In the genomic region with DNA sequence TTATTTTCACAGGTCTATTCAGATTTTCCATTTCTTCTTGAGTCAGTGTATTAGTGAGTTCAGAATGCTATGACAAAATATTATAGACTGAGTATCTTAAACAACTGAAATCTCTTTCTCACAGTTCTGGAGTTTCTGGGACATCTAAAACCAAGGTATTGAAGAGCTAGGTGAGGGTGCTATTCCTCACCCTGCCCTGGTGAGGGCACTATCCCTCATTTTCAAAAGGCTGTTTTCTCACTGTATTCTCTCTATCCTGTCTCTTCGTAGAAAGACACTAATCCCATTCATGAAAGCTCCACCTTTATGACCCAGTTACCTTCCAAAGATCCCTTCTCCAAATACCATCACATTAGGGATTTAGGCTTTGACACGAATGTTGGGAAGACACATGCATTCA, we compare ENCODE assay signal across 14 cellular contexts.
DNase-seq lines count a peak whose midpoint lies in the region; ATAC-seq, FAIRE-seq and TF ChIP-seq lines count a peak whose summit lies in the region.
"Had no signal": no experiment of that assay in that cellular context is flagged by ENCODE, and none has a peak within 500 bp of the region (broad histone marks: within the 10 kb centered on the region; RNA-seq: fewer than 3 reads in every experiment).

No MANE protein-coding gene starts in this region.

- H3K9me3 ChIP-seq in GM12878 (replicated peaks; ENCODE audit: control insufficient read depth, insufficient read depth, low read length): no peaks in the 10 kb centered on the region
- H3K9me3 ChIP-seq: adrenal gland, heart right ventricle had no signal

- RAD21 ChIA-PET in GM12878 (lab: Charles Lee; ENCODE audit: unreplicated experiment): no interaction called here

- no peaks in the 10 kb centered on the region for H4K20me1 ChIP-seq in GM12878 (ENCODE audit: control insufficient read depth, insufficient read depth)

- no peak overlapping the region for H3K27ac ChIP-seq in GM12878 (ENCODE audit: control insufficient read depth, insufficient read depth)
- H3K27ac ChIP-seq: adrenal gland, heart right ventricle had no signal

- peaks cover 12% of the 10 kb centered on the region for H3K9me3 Mint-ChIP-seq in activated CD4-positive, alpha-beta memory T cell treated with anti-CD3 and anti-CD28 coated beads, Interleukin-2, amount 10 ng/mL, durations not matched to agents 7 days and 5 days

- H3K4me3 ChIP-seq in GM12878 (no peak overlapping the region), retinal pigment epithelial cell (ENCODE audit: low read length) (no peak overlapping the region)
- H3K4me3 ChIP-seq: adrenal gland, heart right ventricle had no signal

- no peak overlapping the region for H3K9ac ChIP-seq in GM12878 (ENCODE audit: control insufficient read depth, insufficient read depth, low read length)

- no peaks in the 10 kb centered on the region for H3K4me1 Mint-ChIP-seq in activated CD4-positive, alpha-beta memory T cell treated with anti-CD3 and anti-CD28 coated beads, Interleukin-2, amount 10 ng/mL, durations not matched to agents 7 days and 5 days
- H3K4me1 Mint-ChIP-seq: memory B cell had no signal

- DNase-seq in NCI-H82 (lab: John Stamatoyannopoulos, UW) (peak; percentile 15), NCI-H82 treated with DMSO at 0.1 percent for 48 hours (lab: John Stamatoyannopoulos, UW; ENCODE audit: unreplicated experiment) (no peak), HT-29 (ENCODE audit: low spot score) (peak; percentile 34), GM12878 (ENCODE audit: low read depth, low spot score) (no peak), retinal pigment epithelial cell (ENCODE audit: low read depth) (no peak), anterior cingulate cortex (lab: John Stamatoyannopoulos, UW) (no peak)
- no peak for DNase-seq in activated CD4-positive, alpha-beta memory T cell treated with anti-CD3 and anti-CD28 coated beads, Interleukin-2, amount 10 ng/mL, durations not matched to agents 7 days and 5 days
- DNase-seq: adrenal gland, heart right ventricle, NCI-H2029 had no signal

- TF ChIP-seq RAD21 in GM12878 (IDR thresholded peaks at IDR 0.05; ENCODE audit: insufficient read depth, low read depth, low read length): no peak

- H2AFZ ChIP-seq in GM12878 (ENCODE audit: control insufficient read depth, low read depth, low read length): no peak overlapping the region

- intact Hi-C loops in GM12878 (cut with micrococcal nuclease; ENCODE audit: unreplicated experiment): no loop called here

- no peak overlapping the region for H3K27ac Mint-ChIP-seq in activated CD4-positive, alpha-beta memory T cell treated with anti-CD3 and anti-CD28 coated beads, Interleukin-2, amount 10 ng/mL, durations not matched to agents 7 days and 5 days
- H3K27ac Mint-ChIP-seq: memory B cell had no signal

- ATAC-seq in GM12878 (no peak), HG02623 (IDR thresholded peaks at IDR 0.05; ENCODE audit: unreplicated experiment) (no peak)
- ATAC-seq: heart right ventricle had no signal

- POLR2A ChIA-PET in GM12878 (lab: Charles Lee): no interaction called here
- POLR2A ChIA-PET in activated CD4-positive, alpha-beta memory T cell treated with anti-CD3 and anti-CD28 coated beads, Interleukin-2, amount 10 ng/mL, durations not matched to agents 7 days and 5 days (lab: Charles Lee): no interaction called here

- no peaks in the 10 kb centered on the region for H3K4me1 ChIP-seq in GM12878 (ENCODE audit: control insufficient read depth, insufficient read depth, low read length)
- H3K4me1 ChIP-seq: adrenal gland, heart right ventricle had no signal

- BruUV-seq in GM12878 (replicated peaks; lab: Mats Ljungman, UMichigan): no TSS peak

- H3K4me3 Mint-ChIP-seq in activated CD4-positive, alpha-beta memory T cell treated with anti-CD3 and anti-CD28 coated beads, Interleukin-2, amount 10 ng/mL, durations not matched to agents 7 days and 5 days: no peak overlapping the region
- H3K4me3 Mint-ChIP-seq: memory B cell had no signal

- no peaks in the 10 kb centered on the region for H3K79me2 ChIP-seq in GM12878 (ENCODE audit: control insufficient read depth, insufficient read depth, low read length)

- CTCF ChIA-PET in GM12878 (lab: Yijun Ruan, JAX): interaction anchor here (0.6 kb wide), 1 partner anchor 29 kb away, joined by 3 read pairs; no protein-coding TSS in a partner anchor
- CTCF ChIA-PET in activated CD4-positive, alpha-beta memory T cell treated with anti-CD3 and anti-CD28 coated beads, Interleukin-2, amount 10 ng/mL, durations not matched to agents 7 days and 5 days (lab: Charles Lee): no interaction called here

- TF ChIP-seq EP300 in GM12878 (IDR thresholded peaks at IDR 0.05; ENCODE audit: borderline replicate concordance in 1 of 2, control insufficient read depth in 1 of 2, low read depth in 2 of 2, low read length in 2 of 2): no peak

- peak in 2 of 3 experiments; percentile 12 to 29; a peak in 2 of 6 replicates for TF ChIP-seq CTCF in GM12878 (IDR thresholded peaks at IDR 0.05 in 2 of 3, conservative IDR thresholded peaks at IDR 0.05 in 1 of 3; ENCODE audit: control insufficient read depth in 2 of 3, extremely low read depth in 1 of 3, insufficient read depth in 1 of 3, low read depth in 3 of 3, low read length in 3 of 3)
- peak; percentile 40 for TF ChIP-seq CTCF in retinal pigment epithelial cell (conservative IDR thresholded peaks at IDR 0.05; ENCODE audit: low read depth, low read length)

- no peak for TF ChIP-seq POLR2A in GM12878 (IDR thresholded peaks at IDR 0.05; ENCODE audit: low read depth, low read length)

- H3K27me3 Mint-ChIP-seq in activated CD4-positive, alpha-beta memory T cell treated with anti-CD3 and anti-CD28 coated beads, Interleukin-2, amount 10 ng/mL, durations not matched to agents 7 days and 5 days: no peaks in the 10 kb centered on the region
- H3K27me3 Mint-ChIP-seq: memory B cell had no signal

- FAIRE-seq in GM12878 (lab: Jason Lieb, UNC): no peak
- FAIRE-seq: GM18507, RCC 7860 had no signal

- no peaks in the 10 kb centered on the region for H3K27me3 ChIP-seq in GM12878 (replicated peaks in 1 of 2; ENCODE audit: control insufficient read depth in 2 of 2, insufficient read depth in 2 of 2, low read length in 1 of 2)
- H3K27me3 ChIP-seq: adrenal gland, heart right ventricle had no signal

- in situ Hi-C loops in GM12878 (cut with MboI): no loop called here

- no peaks in the 10 kb centered on the region for H3K36me3 Mint-ChIP-seq in activated CD4-positive, alpha-beta memory T cell treated with anti-CD3 and anti-CD28 coated beads, Interleukin-2, amount 10 ng/mL, durations not matched to agents 7 days and 5 days (ENCODE audit: low read depth)
- H3K36me3 Mint-ChIP-seq: memory B cell had no signal

- 0% methylated on average over 2 of the region's 2 CpGs for WGBS in GM12878 (ENCODE audit: insufficient coverage, insufficient replicate concordance, low lambda C conversion rate, missing lambda C conversion rate)

- no peaks in the 10 kb centered on the region for H3K36me3 ChIP-seq in GM12878 (ENCODE audit: control insufficient read depth in 2 of 2, insufficient read depth in 2 of 2, low read length in 1 of 2)
- H3K36me3 ChIP-seq: adrenal gland, heart right ventricle had no signal

- SMC1A ChIA-PET in GM12878 (lab: Charles Lee; ENCODE audit: uncharacterized antibody, unreplicated experiment): interaction anchor here (1.1 to 1.3 kb wide), 2 partner anchors 8 to 17 kb away, joined by 3 to 4 read pairs; no protein-coding TSS in a partner anchor

- H3K4me2 ChIP-seq in GM12878 (ENCODE audit: control insufficient read depth, insufficient read depth): no peak overlapping the region

TF ChIP-seq in GM12878, 131 proteins besides CTCF, POLR2A, EP300 and RAD21:
- TF ChIP-seq TAF1 (IDR thresholded peaks at IDR 0.05; ENCODE audit: borderline replicate concordance, low read depth, low read length): no peak
- TF ChIP-seq YY1 (IDR thresholded peaks at IDR 0.05; ENCODE audit: low read depth, low read length): no peak
- TF ChIP-seq, protein P1, sequence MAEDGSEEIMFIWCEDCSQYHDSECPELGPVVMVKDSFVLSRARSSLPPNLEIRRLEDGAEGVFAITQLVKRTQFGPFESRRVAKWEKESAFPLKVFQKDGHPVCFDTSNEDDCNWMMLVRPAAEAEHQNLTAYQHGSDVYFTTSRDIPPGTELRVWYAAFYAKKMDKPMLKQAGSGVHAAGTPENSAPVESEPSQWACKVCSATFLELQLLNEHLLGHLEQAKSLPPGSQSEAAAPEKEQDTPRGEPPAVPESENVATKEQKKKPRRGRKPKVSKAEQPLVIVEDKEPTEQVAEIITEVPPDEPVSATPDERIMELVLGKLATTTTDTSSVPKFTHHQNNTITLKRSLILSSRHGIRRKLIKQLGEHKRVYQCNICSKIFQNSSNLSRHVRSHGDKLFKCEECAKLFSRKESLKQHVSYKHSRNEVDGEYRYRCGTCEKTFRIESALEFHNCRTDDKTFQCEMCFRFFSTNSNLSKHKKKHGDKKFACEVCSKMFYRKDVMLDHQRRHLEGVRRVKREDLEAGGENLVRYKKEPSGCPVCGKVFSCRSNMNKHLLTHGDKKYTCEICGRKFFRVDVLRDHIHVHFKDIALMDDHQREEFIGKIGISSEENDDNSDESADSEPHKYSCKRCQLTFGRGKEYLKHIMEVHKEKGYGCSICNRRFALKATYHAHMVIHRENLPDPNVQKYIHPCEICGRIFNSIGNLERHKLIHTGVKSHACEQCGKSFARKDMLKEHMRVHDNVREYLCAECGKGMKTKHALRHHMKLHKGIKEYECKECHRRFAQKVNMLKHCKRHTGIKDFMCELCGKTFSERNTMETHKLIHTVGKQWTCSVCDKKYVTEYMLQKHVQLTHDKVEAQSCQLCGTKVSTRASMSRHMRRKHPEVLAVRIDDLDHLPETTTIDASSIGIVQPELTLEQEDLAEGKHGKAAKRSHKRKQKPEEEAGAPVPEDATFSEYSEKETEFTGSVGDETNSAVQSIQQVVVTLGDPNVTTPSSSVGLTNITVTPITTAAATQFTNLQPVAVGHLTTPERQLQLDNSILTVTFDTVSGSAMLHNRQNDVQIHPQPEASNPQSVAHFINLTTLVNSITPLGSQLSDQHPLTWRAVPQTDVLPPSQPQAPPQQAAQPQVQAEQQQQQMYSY (CRISPR knock-in tag; IDR thresholded peaks at IDR 0.05): no peak
- TF ChIP-seq, protein P2, sequence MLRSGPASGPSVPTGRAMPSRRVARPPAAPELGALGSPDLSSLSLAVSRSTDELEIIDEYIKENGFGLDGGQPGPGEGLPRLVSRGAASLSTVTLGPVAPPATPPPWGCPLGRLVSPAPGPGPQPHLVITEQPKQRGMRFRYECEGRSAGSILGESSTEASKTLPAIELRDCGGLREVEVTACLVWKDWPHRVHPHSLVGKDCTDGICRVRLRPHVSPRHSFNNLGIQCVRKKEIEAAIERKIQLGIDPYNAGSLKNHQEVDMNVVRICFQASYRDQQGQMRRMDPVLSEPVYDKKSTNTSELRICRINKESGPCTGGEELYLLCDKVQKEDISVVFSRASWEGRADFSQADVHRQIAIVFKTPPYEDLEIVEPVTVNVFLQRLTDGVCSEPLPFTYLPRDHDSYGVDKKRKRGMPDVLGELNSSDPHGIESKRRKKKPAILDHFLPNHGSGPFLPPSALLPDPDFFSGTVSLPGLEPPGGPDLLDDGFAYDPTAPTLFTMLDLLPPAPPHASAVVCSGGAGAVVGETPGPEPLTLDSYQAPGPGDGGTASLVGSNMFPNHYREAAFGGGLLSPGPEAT (IDR thresholded peaks at IDR 0.05; ENCODE audit: low read depth): no peak
- no peak for TF ChIP-seq JUNB (IDR thresholded peaks at IDR 0.05)
- no peak for TF ChIP-seq SMARCA5 (IDR thresholded peaks at IDR 0.05)
TF ChIP-seq in GM12878: peak in this region for 0.

Comparison
In these comparisons a context has a peak if more than half of its experiments do, and no peak if none do; other contexts are left out.
1. DNase-seq: peak in NCI-H82 (single experiment) and HT-29 (single experiment); none in NCI-H82 treated with DMSO at 0.1 percent for 48 hours (single experiment), GM12878 (single experiment), retinal pigment epithelial cell (single experiment), activated CD4-positive, alpha-beta memory T cell treated with anti-CD3 and anti-CD28 coated beads, Interleukin-2, amount 10 ng/mL, durations not matched to agents 7 days and 5 days (single experiment) and anterior cingulate cortex (0 of 58).